In genomic region chr9:128684325-128685021, GRCh38 we compare ENCODE assay signal across 8 cellular contexts.
DNase-seq lines count a peak whose midpoint lies in the region; ATAC-seq lines count a peak whose summit lies in the region.

No MANE protein-coding gene starts in this region.

- H3K27me3 Mint-ChIP-seq in central memory CD8-positive, alpha-beta T cell = no peaks in the 10 kb centered on the region

- peak overlapping the region; percentile 99 for H3K27ac Mint-ChIP-seq in central memory CD8-positive, alpha-beta T cell (ENCODE audit: low read depth)

- ATAC-seq in GM21717 (IDR thresholded peaks at IDR 0.05; ENCODE audit: unreplicated experiment) (peak; percentile 23), GM19452 (IDR thresholded peaks at IDR 0.05; ENCODE audit: unreplicated experiment) (no peak)
- peak; percentile 50 for ATAC-seq in central memory CD8-positive, alpha-beta T cell (replicated peaks; ENCODE audit: extremely low read depth, poor library complexity, severe bottlenecking)

- H3K9me3 Mint-ChIP-seq in central memory CD8-positive, alpha-beta T cell = no peaks in the 10 kb centered on the region

- H3K4me1 Mint-ChIP-seq in central memory CD8-positive, alpha-beta T cell = peaks cover 45% of the 10 kb centered on the region

- peak overlapping the region; percentile 92 for H3K4me3 Mint-ChIP-seq in central memory CD8-positive, alpha-beta T cell

- H3K36me3 Mint-ChIP-seq in central memory CD8-positive, alpha-beta T cell (ENCODE audit: insufficient read depth) = peaks cover 11% of the 10 kb centered on the region

- DNase-seq in COLO829 (ENCODE audit: low spot score) (peak; percentile 80), NCI-H1417 treated with DMSO at 0.1 percent for 48 hours (lab: John Stamatoyannopoulos, UW) (peak; percentile 53), kidney tubule cell (ENCODE audit: low spot score) (peak; percentile 94)
- DNase-seq in activated CD4-positive, CD25-positive, alpha-beta regulatory T cell (lab: John Stamatoyannopoulos, UW) = peak; percentile 45 to 62 (median 48)
- DNase-seq in central memory CD8-positive, alpha-beta T cell (ENCODE audit: low spot score in 2 of 2) = peak; percentile 48 to 52
- peak; percentile 55 for DNase-seq in stimulated activated CD4-positive, alpha-beta T cell treated with anti-CD3 and anti-CD28 coated beads, Interleukin-2, amount 100 ng/mL, for 4 hours (ENCODE audit: low read depth)
